Comparison of ENCODE assay signal across 26 cellular contexts in genomic region chr14:72804653-72805180, GRCh38.
A peak's percentile ranks its signal among the peaks of the same experiment; 100 is the strongest.
DNase-seq lines count a peak whose midpoint lies in the region; ATAC-seq and TF ChIP-seq lines count a peak whose summit lies in the region.
"Had no signal": no experiment of that assay in that cellular context is flagged by ENCODE, and none has a peak within 500 bp of the region (broad histone marks: within the 10 kb centered on the region; RNA-seq: fewer than 3 reads in every experiment).

No MANE protein-coding gene starts in this region.

- peaks cover 2 to 23% (median 3%) of the 10 kb centered on the region in 3 experiments; a peak in 6 of 7 replicates for H3K36me3 Mint-ChIP-seq in H9 (ENCODE audit: insufficient read depth in 1 of 3, low read depth in 3 of 3)
- H3K36me3 Mint-ChIP-seq: activated CD4-positive, alpha-beta memory T cell treated with anti-CD3 and anti-CD28 coated beads for 36 hours; mesothelial cell of epicardium had no signal

- H3K56ac ChIP-seq in H9 (ENCODE audit: insufficient read length, low read depth, low read length): no peak overlapping the region

- peak overlapping the region; percentile 38 for H2BK12ac ChIP-seq in H9 (ENCODE audit: insufficient read length, low read depth, low read length)

- H3K4me2 ChIP-seq in H9 (ENCODE audit: insufficient read depth, insufficient read length, low read length): peak overlapping the region; percentile 4

- intact Hi-C loops in gastrocnemius medialis (cut with DNase I; ENCODE audit: low total_unique reads): no loop called here

- peak overlapping the region; percentile 42; the same call in 1 of the 2 replicates for H3K4me3 ChIP-seq in iPS-20b (ENCODE audit: low read length)
- H3K4me3 ChIP-seq in gastrocnemius medialis: no peak overlapping the region
- H3K4me3 ChIP-seq: thyroid gland had no signal

- no peak overlapping the region for H4K5ac ChIP-seq in H9 (ENCODE audit: insufficient read length, low read depth, low read length)

- no peaks in the 10 kb centered on the region for H3K79me1 ChIP-seq in H9 (ENCODE audit: insufficient read depth, low read depth, low read length, poor library complexity, severe bottlenecking)

- no peak overlapping the region for H2BK5ac ChIP-seq in H9 (ENCODE audit: insufficient read length, low read length)

- in situ Hi-C loops in gastrocnemius medialis (cut with MboI; ENCODE audit: low sequenced_read_pairs in 4 of 4): no loop called here

- no peak overlapping the region for H2BK15ac ChIP-seq in H9 (ENCODE audit: low read depth, low read length)

- H3K27ac ChIP-seq in H9 (ENCODE audit: insufficient read length, low read depth, low read length) (no peak overlapping the region), angular gyrus (ENCODE audit: low read depth, low read length) (peak overlapping the region; percentile 97), iPS-20b (ENCODE audit: low read length) (no peak overlapping the region), gastrocnemius medialis (peak overlapping the region; percentile 81 to 95 (median 86))
- H3K27ac ChIP-seq: thyroid gland had no signal

- no peaks in the 10 kb centered on the region for H4K20me1 ChIP-seq in H9 (ENCODE audit: control insufficient read depth, insufficient read depth, insufficient read length)

- H3K14ac ChIP-seq in H9 (ENCODE audit: insufficient read depth, low read length): no peak overlapping the region

- H3K36me3 ChIP-seq in iPS-20b (ENCODE audit: insufficient read depth, low read depth, low read length) (no peaks in the 10 kb centered on the region), gastrocnemius medialis (no peaks in the 10 kb centered on the region)
- H3K36me3 ChIP-seq: thyroid gland had no signal

- H3K4me1 Mint-ChIP-seq in H9: peaks cover 34% of the 10 kb centered on the region in 2 experiments
- H3K4me1 Mint-ChIP-seq: mesothelial cell of epicardium had no signal

- no peak overlapping the region for H4K91ac ChIP-seq in H9 (ENCODE audit: insufficient read length, low read depth, low read length)

- H3K27me3 ChIP-seq in H9 (ENCODE audit: insufficient read depth, low read length) (peaks cover 23% of the 10 kb centered on the region; the same call in 1 of the 2 replicates), iPS-20b (ENCODE audit: insufficient read depth, low read length) (peaks cover 42% of the 10 kb centered on the region), gastrocnemius medialis (no peaks in the 10 kb centered on the region)
- H3K27me3 ChIP-seq: thyroid gland had no signal

- H3K9me3 ChIP-seq in H9 (ENCODE audit: control insufficient read depth, low read depth, low read length): no peaks in the 10 kb centered on the region
- H3K9me3 ChIP-seq in iPS-20b (ENCODE audit: insufficient read depth, low read depth, low read length): no peaks in the 10 kb centered on the region
- H3K9me3 ChIP-seq in gastrocnemius medialis: no peaks in the 10 kb centered on the region
- H3K9me3 ChIP-seq: thyroid gland had no signal

- no peak overlapping the region for H2AK5ac ChIP-seq in H9 (ENCODE audit: insufficient read length, low read length)

- H3K4me3 Mint-ChIP-seq in H9: peak overlapping the region in 1 of 2 experiments; percentile 45; a peak in 3 of 5 replicates
- H3K4me3 Mint-ChIP-seq: activated CD4-positive, alpha-beta memory T cell treated with anti-CD3 and anti-CD28 coated beads for 36 hours; activated naive CD8-positive, alpha-beta T cell treated with anti-CD3 and anti-CD28 coated beads, Interleukin-2, amount 50 U/mL, for 24 hours; CD8-positive, alpha-beta memory T cell; mesothelial cell of epicardium; naive thymus-derived CD4-positive, alpha-beta T cell had no signal

- peak overlapping the region; percentile 46 for H3K18ac ChIP-seq in H9 (ENCODE audit: insufficient read length, low read depth, low read length)

- H4K8ac ChIP-seq in H9 (replicated peaks; ENCODE audit: insufficient read length, low read depth, low read length): no peak overlapping the region

- no peak overlapping the region for H3K9ac ChIP-seq in H9 (ENCODE audit: extremely low read depth, insufficient read length, low read length)
- peak overlapping the region; percentile 4; the same call in 1 of the 2 replicates for H3K9ac ChIP-seq in iPS-20b (ENCODE audit: low read depth, low read length)

- H3T11ph ChIP-seq in H9 (ENCODE audit: low read length): no peak overlapping the region

- WGBS in H9 (ENCODE audit: extremely low coverage, insufficient read length, low lambda C conversion rate): no CpG with 5 or more reads among the region's 5 CpGs

- no peak for ATAC-seq in gastrocnemius medialis
- ATAC-seq: activated naive CD8-positive, alpha-beta T cell treated with anti-CD3 and anti-CD28 coated beads, Interleukin-2, amount 50 U/mL, for 24 hours; HepG2; naive thymus-derived CD4-positive, alpha-beta T cell; stimulated activated naive CD8-positive, alpha-beta T cell treated with anti-CD3 and anti-CD28 coated beads, Interleukin-15, Interleukin-2, amounts not matched to agents 100 U/mL and 50 U/mL, for 24 hours had no signal

- H3K27me3 Mint-ChIP-seq in H9 (ENCODE audit: low read depth): peaks cover 87% of the 10 kb centered on the region
- H3K27me3 Mint-ChIP-seq: activated CD4-positive, alpha-beta memory T cell treated with anti-CD3 and anti-CD28 coated beads for 36 hours; activated naive CD8-positive, alpha-beta T cell treated with anti-CD3 and anti-CD28 coated beads, Interleukin-2, amount 50 U/mL, for 24 hours had no signal

- H3K23me2 ChIP-seq in H9 (ENCODE audit: insufficient read length, low read depth, low read length, poor library complexity, severe bottlenecking): no peaks in the 10 kb centered on the region

- DNase-seq in H9 (no peak), gastrocnemius medialis (no peak), putamen (ENCODE audit: low spot score) (no peak), NCI-H82 (lab: John Stamatoyannopoulos, UW) (no peak), HK-2 (ENCODE audit: unreplicated experiment) (no peak)
- DNase-seq: ACHN; activated CD4-positive, alpha-beta memory T cell treated with anti-CD3 and anti-CD28 coated beads for 36 hours; activated CD4-positive, CD25-positive, alpha-beta regulatory T cell treated with anti-CD3 and anti-CD28 coated beads, Interleukin-2, amount 50 U/mL, for 72 hours; activated CD8-positive, alpha-beta memory T cell treated with anti-CD3 and anti-CD28 coated beads, Interleukin-2, amount 50 U/mL, for 4 hours; activated naive CD4-positive, alpha-beta T cell; activated naive CD8-positive, alpha-beta T cell treated with anti-CD3 and anti-CD28 coated beads, Interleukin-2, amount 50 U/mL, for 24 hours; CD8-positive, alpha-beta memory T cell; cerebellar nuclear complex; EL; Karpas-422; naive thymus-derived CD4-positive, alpha-beta T cell; NCI-H2107; NCI-H345; SHP77 treated with DMSO at 0.1 percent for 48 hours; stimulated activated CD4-positive, alpha-beta T cell treated with anti-CD3 and anti-CD28 coated beads, Interleukin-1b, Interleukin-23, amount 100 ng/mL, for 48 hours; stimulated activated naive CD8-positive, alpha-beta T cell treated with anti-CD3 and anti-CD28 coated beads, Interleukin-15, Interleukin-2, amounts not matched to agents 100 U/mL and 50 U/mL, for 24 hours; thyroid gland had no signal

- H3K27ac Mint-ChIP-seq in H9: peak overlapping the region in 2 of 3 experiments; percentile 35 to 93; a peak in 4 of 7 replicates
- H3K27ac Mint-ChIP-seq: activated CD4-positive, alpha-beta memory T cell treated with anti-CD3 and anti-CD28 coated beads for 36 hours; activated naive CD8-positive, alpha-beta T cell treated with anti-CD3 and anti-CD28 coated beads, Interleukin-2, amount 50 U/mL, for 24 hours; mesothelial cell of epicardium; naive thymus-derived CD4-positive, alpha-beta T cell had no signal

- H3K23ac ChIP-seq in H9 (ENCODE audit: insufficient read length, low read depth, low read length): no peak overlapping the region

- no peak overlapping the region for H2BK120ac ChIP-seq in H9 (ENCODE audit: low read depth, low read length, poor library complexity, severe bottlenecking)

- H3K4ac ChIP-seq in H9 (ENCODE audit: low read depth, low read length): no peak overlapping the region

- TF ChIP-seq POLR2A in gastrocnemius medialis (IDR thresholded peaks at IDR 0.05): no peak

- no peaks in the 10 kb centered on the region for H3K79me2 ChIP-seq in H9 (ENCODE audit: insufficient read depth, low read length)

- peaks cover 5% of the 10 kb centered on the region; the same call in 1 of the 2 replicates for H3K4me1 ChIP-seq in H9 (ENCODE audit: insufficient read depth, low read length)
- H3K4me1 ChIP-seq in iPS-20b (ENCODE audit: insufficient read depth, low read length): peaks cover 12% of the 10 kb centered on the region
- peaks cover 65 to 90% of the 10 kb centered on the region in 2 donors for H3K4me1 ChIP-seq in gastrocnemius medialis
- H3K4me1 ChIP-seq: thyroid gland had no signal

- no peak for TF ChIP-seq CTCF in H9 (conservative IDR thresholded peaks at IDR 0.05)
- TF ChIP-seq CTCF in gastrocnemius medialis (IDR thresholded peaks at IDR 0.05 in 4 of 5, conservative IDR thresholded peaks at IDR 0.05 in 1 of 5): no peak

- H3K9me3 Mint-ChIP-seq in H9: peaks cover 0 to 8% of the 10 kb centered on the region in 2 experiments; a peak in 3 of 5 replicates
- H3K9me3 Mint-ChIP-seq: activated CD4-positive, alpha-beta memory T cell treated with anti-CD3 and anti-CD28 coated beads for 36 hours; activated naive CD8-positive, alpha-beta T cell treated with anti-CD3 and anti-CD28 coated beads, Interleukin-2, amount 50 U/mL, for 24 hours; CD8-positive, alpha-beta memory T cell; mesothelial cell of epicardium had no signal

- no peak overlapping the region for H2BK20ac ChIP-seq in H9 (ENCODE audit: low read depth, low read length, poor library complexity, severe bottlenecking)

- H2AFZ ChIP-seq in H9 (ENCODE audit: low read length): no peak overlapping the region

Comparison
In these comparisons a context has a peak if more than half of its experiments do, and no peak if none do; other contexts are left out.
1. H3K27ac ChIP-seq: peak in angular gyrus (single experiment) and gastrocnemius medialis (4 of 4); none in H9 (single experiment) and iPS-20b (single experiment).